ENCODE assay signal across 21 cellular contexts in genomic region chr12:28611501-28611900, GRCh38.
DNase-seq lines count a peak whose midpoint lies in the region; ATAC-seq and TF ChIP-seq lines count a peak whose summit lies in the region.
"Had no signal": no experiment of that assay in that cellular context is flagged by ENCODE, and none has a peak within 500 bp of the region (broad histone marks: within the 10 kb centered on the region; RNA-seq: fewer than 3 reads in every experiment).

No MANE protein-coding gene starts in this region.

- H3K36me3 ChIP-seq in brain microvascular endothelial cell (replicated peaks) (no peaks in the 10 kb centered on the region), mesenchymal stem cell (ENCODE audit: control insufficient read depth in 1 of 2, insufficient read depth in 2 of 2, low read depth in 1 of 2, low read length in 2 of 2) (no peaks in the 10 kb centered on the region)
- H3K36me3 ChIP-seq in effector memory CD4-positive, alpha-beta T cell (ENCODE audit: control insufficient read depth, insufficient read depth, low read length) = no peaks in the 10 kb centered on the region
- H3K36me3 ChIP-seq: upper lobe of left lung had no signal

- H3K4me3 ChIP-seq in AG04450 (ENCODE audit: low read depth, low read length) (no peak overlapping the region), brain microvascular endothelial cell (ENCODE audit: low read depth, low read length) (no peak overlapping the region), mesenchymal stem cell (ENCODE audit: insufficient read depth in 1 of 2, low read depth in 1 of 2, low read length in 2 of 2) (no peak overlapping the region)
- no peak overlapping the region for H3K4me3 ChIP-seq in effector memory CD4-positive, alpha-beta T cell (ENCODE audit: insufficient read depth, low read depth, low read length, poor library complexity, severe bottlenecking)
- H3K4me3 ChIP-seq: smooth muscle cell, upper lobe of left lung had no signal

- H4K8ac ChIP-seq in mesenchymal stem cell (ENCODE audit: low read length) = no peak overlapping the region

- in situ Hi-C loops in brain microvascular endothelial cell (cut with HindIII; ENCODE audit: low pct_ligation_motif_present, low sequenced_read_pairs) = no loop called here

- H2BK15ac ChIP-seq in mesenchymal stem cell (ENCODE audit: low read depth, poor library complexity, severe bottlenecking) = no peak overlapping the region

- no peaks in the 10 kb centered on the region for H3K4me1 ChIP-seq in mesenchymal stem cell (ENCODE audit: control insufficient read depth, insufficient read depth, low read depth, low read length)
- H3K4me1 ChIP-seq in effector memory CD4-positive, alpha-beta T cell (ENCODE audit: control insufficient read depth, insufficient read depth, low read length, poor library complexity, severe bottlenecking) = no peaks in the 10 kb centered on the region
- H3K4me1 ChIP-seq: upper lobe of left lung had no signal

- peak overlapping the region; percentile 60 for H3K9ac ChIP-seq in mesenchymal stem cell (ENCODE audit: low read length)

- ATAC-seq in HG02763 (IDR thresholded peaks at IDR 0.05; ENCODE audit: unreplicated experiment) = no peak
- ATAC-seq: HepG2 had no signal

- H3K9me3 ChIP-seq in AG04450 (ENCODE audit: control insufficient read depth, insufficient read depth, low read length) (no peaks in the 10 kb centered on the region; the same call in 1 of the 2 replicates), mesenchymal stem cell (ENCODE audit: control insufficient read depth, low read length) (peaks cover 36% of the 10 kb centered on the region)
- no peaks in the 10 kb centered on the region for H3K9me3 ChIP-seq in effector memory CD4-positive, alpha-beta T cell (ENCODE audit: control insufficient read depth, low read length)

- CTCF ChIA-PET in AG04450 (lab: Charles Lee) = no interaction called here

- H2AFZ ChIP-seq in mesenchymal stem cell (ENCODE audit: low read depth, low read length) = no peak overlapping the region

- H3K27ac ChIP-seq in AG04450 (ENCODE audit: low read depth, low read length) (peak overlapping the region; percentile 52), brain microvascular endothelial cell (peak overlapping the region; percentile 90), mesenchymal stem cell (ENCODE audit: low read length, poor library complexity, severe bottlenecking) (no peak overlapping the region)
- no peak overlapping the region for H3K27ac ChIP-seq in effector memory CD4-positive, alpha-beta T cell (ENCODE audit: insufficient read depth, low read length, poor library complexity, severe bottlenecking)
- H3K27ac ChIP-seq: HL-60, upper lobe of left lung had no signal

- WGBS in mesenchymal stem cell = 40% methylated on average over 1 of the region's 1 CpG

- DNase-seq in AG04450 (ENCODE audit: low read depth, low spot score) (no peak), LoVo (ENCODE audit: low spot score) (peak; percentile 55), brain microvascular endothelial cell (peak; percentile 4), mesenchymal stem cell (no peak), activated gamma-delta T cell (lab: John Stamatoyannopoulos, UW) (no peak)
- DNase-seq in effector memory CD4-positive, alpha-beta T cell = no peak
- DNase-seq in effector CD4-positive, alpha-beta T cell = no peak
- DNase-seq: activated B cell treated with CpG ODN at 0.5 μM for 24 hours; activated naive CD4-positive, alpha-beta T cell treated with anti-CD3 and anti-CD28 coated beads, Interleukin-2, amount 10 ng/mL, durations not matched to agents 7 days and 5 days; amygdala; glutamatergic neuron; NCI-H1105; nucleus accumbens; retina; stimulated activated CD4-positive, alpha-beta T cell treated with anti-CD3 and anti-CD28 coated beads, Interleukin-2, amount 100 ng/mL, for 24 hours; T1000; upper lobe of left lung had no signal

- no peaks in the 10 kb centered on the region for H3K79me1 ChIP-seq in mesenchymal stem cell (replicated peaks; ENCODE audit: low read length, poor library complexity, severe bottlenecking)

- H3K27me3 ChIP-seq in AG04450 (ENCODE audit: control insufficient read depth, insufficient read depth, low read length) = no peaks in the 10 kb centered on the region
- no peaks in the 10 kb centered on the region for H3K27me3 ChIP-seq in brain microvascular endothelial cell (replicated peaks)
- H3K27me3 ChIP-seq in mesenchymal stem cell (ENCODE audit: control insufficient read depth in 1 of 2, insufficient read depth in 1 of 2, low read length in 2 of 2) = no peaks in the 10 kb centered on the region
- no peaks in the 10 kb centered on the region for H3K27me3 ChIP-seq in effector memory CD4-positive, alpha-beta T cell (replicated peaks; ENCODE audit: control insufficient read depth, insufficient read depth, low read length, poor library complexity, severe bottlenecking)
- H3K27me3 ChIP-seq: upper lobe of left lung had no signal

- H3K4me2 ChIP-seq in mesenchymal stem cell (ENCODE audit: low read length, poor library complexity, severe bottlenecking) = no peak overlapping the region
- H3K4me2 ChIP-seq: smooth muscle cell had no signal

- TF ChIP-seq CTCF in AG04450 (IDR thresholded peaks at IDR 0.05; ENCODE audit: low read depth, low read length) (no peak), brain microvascular endothelial cell (IDR thresholded peaks at IDR 0.05; ENCODE audit: low read depth, low read length, missing control alignments) (no peak)

- H3K23ac ChIP-seq in mesenchymal stem cell (ENCODE audit: low read length in 2 of 2) = no peak overlapping the region

- H2BK5ac ChIP-seq in mesenchymal stem cell (ENCODE audit: low read depth, low read length, poor library complexity, severe bottlenecking) = no peak overlapping the region

- no peak overlapping the region for H2BK120ac ChIP-seq in mesenchymal stem cell (ENCODE audit: low read depth, low read length)

- no peak overlapping the region for H4K91ac ChIP-seq in mesenchymal stem cell (ENCODE audit: low read length)

- no peak overlapping the region for H2AK5ac ChIP-seq in mesenchymal stem cell (ENCODE audit: low read length, severe bottlenecking)

- POLR2A ChIA-PET in AG04450 (lab: Yijun Ruan, JAX) = no interaction called here

- no peak overlapping the region for H3K4ac ChIP-seq in mesenchymal stem cell (ENCODE audit: low read depth in 1 of 2, low read length in 2 of 2)

- H3K14ac ChIP-seq in mesenchymal stem cell (ENCODE audit: low read length in 2 of 2) = no peak overlapping the region

- H2BK12ac ChIP-seq in mesenchymal stem cell (ENCODE audit: low read length in 2 of 2) = no peak overlapping the region

- no peak overlapping the region for H3K18ac ChIP-seq in mesenchymal stem cell (ENCODE audit: low read depth in 1 of 2, low read length in 2 of 2)

Comparison
In these comparisons a context has a peak if more than half of its experiments do, and no peak if none do; other contexts are left out.
1. DNase-seq: peak in LoVo (single experiment) and brain microvascular endothelial cell (single experiment); none in AG04450 (single experiment), mesenchymal stem cell (single experiment), effector memory CD4-positive, alpha-beta T cell (0 of 3), activated gamma-delta T cell (single experiment) and effector CD4-positive, alpha-beta T cell (single experiment).
2. H3K27ac ChIP-seq: peak in AG04450 (single experiment) and brain microvascular endothelial cell (single experiment); none in mesenchymal stem cell (single experiment) and effector memory CD4-positive, alpha-beta T cell (single experiment).